20 cellular contexts compared by ENCODE assay signal in the genomic region with DNA sequence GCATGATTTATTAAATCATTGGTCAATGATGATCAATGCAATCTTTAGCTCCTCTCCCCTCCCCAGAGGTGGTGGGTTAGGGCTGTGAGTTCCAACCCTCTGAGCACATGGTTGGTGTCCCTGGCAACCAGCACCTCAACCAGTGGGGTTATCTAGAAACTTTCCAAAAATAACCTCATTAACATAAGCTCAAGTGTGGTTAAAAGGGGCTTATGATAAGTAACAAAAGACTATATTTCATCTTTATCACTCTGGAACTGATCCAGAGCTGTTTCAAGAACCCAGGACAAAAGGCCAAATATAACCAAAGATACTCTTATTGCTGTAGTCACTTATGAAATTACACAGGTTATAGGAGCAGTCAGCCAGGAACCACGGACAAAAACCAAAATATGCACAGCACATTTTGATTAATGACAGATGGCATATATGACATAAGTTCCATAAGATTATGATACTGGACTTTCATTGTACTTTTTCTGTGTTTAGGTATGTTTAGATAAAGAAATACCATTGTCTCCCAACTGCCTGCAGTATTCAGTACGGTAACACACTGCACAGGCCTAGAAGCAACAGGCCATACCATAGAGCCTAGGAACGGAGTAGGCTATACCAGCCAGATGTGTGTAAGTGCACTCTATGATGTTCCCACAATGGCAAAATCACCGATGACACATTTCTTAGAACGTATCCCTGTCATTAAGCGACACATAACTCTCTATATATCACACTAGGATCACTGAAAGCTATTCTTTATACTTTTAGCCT. TPM values are rescaled to one million over a fixed set of nuclear protein-coding genes. Genes with fewer than 3 reads are reported as not detected.
DNase-seq lines count a peak whose midpoint lies in the region; ATAC-seq and TF ChIP-seq lines count a peak whose summit lies in the region.
"Had no signal": no experiment of that assay in that cellular context is flagged by ENCODE, and none has a peak within 500 bp of the region (broad histone marks: within the 10 kb centered on the region; RNA-seq: fewer than 3 reads in every experiment).

No MANE protein-coding gene starts in this region.

- no peak overlapping the region for H3K4me3 ChIP-seq in mesendoderm (ENCODE audit: low read length)
- no peak overlapping the region for H3K4me3 ChIP-seq in coronary artery
- H3K4me3 ChIP-seq: BLaER1, pancreas, smooth muscle cell had no signal

- H3K36me3 ChIP-seq in mesendoderm (ENCODE audit: control insufficient read depth, insufficient read depth, low read length), result peaks cover 1% of the 10 kb centered on the region

- H4K8ac ChIP-seq in mesendoderm (ENCODE audit: low read depth, low read length), result no peak overlapping the region

- no peak overlapping the region for H2BK5ac ChIP-seq in mesendoderm (ENCODE audit: low read length)

- no peak for ATAC-seq in GM21360 (IDR thresholded peaks at IDR 0.05; ENCODE audit: unreplicated experiment)
- ATAC-seq: pancreas had no signal

- H3K9ac ChIP-seq in mesendoderm (ENCODE audit: low read length), result no peak overlapping the region
- H3K9ac ChIP-seq: BLaER1, KMS-11 had no signal

- no peaks in the 10 kb centered on the region for H3K4me1 ChIP-seq in mesendoderm (ENCODE audit: control insufficient read depth, low read depth, low read length)

- H3K79me2 ChIP-seq in mesendoderm (ENCODE audit: control insufficient read depth, insufficient read depth, low read length), result no peaks in the 10 kb centered on the region

- no peak overlapping the region for H2BK120ac ChIP-seq in mesendoderm (ENCODE audit: low read depth, low read length)

- H3K27ac ChIP-seq in C4-2B, result peak overlapping the region; percentile 17; the same call in 1 of the 2 replicates
- H3K27ac ChIP-seq in mesendoderm (ENCODE audit: low read depth, low read length), result no peak overlapping the region
- H3K27ac ChIP-seq in coronary artery, result no peak overlapping the region
- H3K27ac ChIP-seq: BLaER1, KMS-11 had no signal

- H4K5ac ChIP-seq in mesendoderm (ENCODE audit: low read length), result no peak overlapping the region

- no peaks in the 10 kb centered on the region for H3K79me1 ChIP-seq in mesendoderm (ENCODE audit: low read length)

- no peak overlapping the region for H3K23ac ChIP-seq in mesendoderm (ENCODE audit: low read length)

- H2AK5ac ChIP-seq in mesendoderm (ENCODE audit: low read length), result no peak overlapping the region

- DNase-seq in DMS153 (lab: John Stamatoyannopoulos, UW) (peak; percentile 5), DMS153 treated with DMSO at 0.1 percent for 48 hours (lab: John Stamatoyannopoulos, UW; ENCODE audit: unreplicated experiment) (no peak), astrocyte of the hippocampus (ENCODE audit: low read depth, low spot score) (peak; percentile 43), mesendoderm (peak; percentile 16), NCI-H510A treated with DMSO at 0.1 percent for 48 hours (lab: John Stamatoyannopoulos, UW) (no peak), coronary artery (ENCODE audit: low spot score) (no peak)
- DNase-seq: 8988T; effector memory CD4-positive, alpha-beta T cell; H7; kidney glomerular epithelial cell; NCI-H2171 treated with DMSO at 0.1 percent for 48 hours; pancreas; RPMI8226; stimulated activated CD4-positive, alpha-beta T cell treated with anti-CD3 and anti-CD28 coated beads, Interleukin-4, amount 100 ng/mL, for 4 hours; stimulated activated CD8-positive, alpha-beta memory T cell treated with anti-CD3 and anti-CD28 coated beads, Interleukin-4, amount 100 ng/mL, for 48 hours had no signal

- H3K18ac ChIP-seq in mesendoderm (ENCODE audit: low read length), result no peak overlapping the region

- H3K4ac ChIP-seq in mesendoderm (ENCODE audit: low read depth, low read length), result no peak overlapping the region

- no peaks in the 10 kb centered on the region for H3K27me3 ChIP-seq in mesendoderm (ENCODE audit: insufficient read depth, low read length, poor library complexity)
- H3K27me3 ChIP-seq: BLaER1, pancreas had no signal

- H3K56ac ChIP-seq in mesendoderm (ENCODE audit: low read length), result no peak overlapping the region

- no peak overlapping the region for H3K4me2 ChIP-seq in mesendoderm (ENCODE audit: low read length)
- H3K4me2 ChIP-seq: BLaER1, KMS-11, smooth muscle cell had no signal

- TF ChIP-seq CTCF in C4-2B (conservative IDR thresholded peaks at IDR 0.05) (no peak), coronary artery (IDR thresholded peaks at IDR 0.05) (no peak)

- H2BK15ac ChIP-seq in mesendoderm (replicated peaks; ENCODE audit: low read depth), result no peak overlapping the region

- no CpG with 5 or more reads among the region's 6 CpGs for WGBS in mesendoderm (ENCODE audit: extremely low coverage, insufficient coverage, low lambda C conversion rate)

RNA-seq across cellular contexts. Expression of a gene that starts 32.0 kb away (rescaled TPM):
- polyA plus RNA-seq in mesendoderm (2013, experiment 1 of 2), result 14.0 TPM
- polyA plus RNA-seq in mesendoderm (2013, experiment 2 of 2), result 13.7 TPM

Comparison
In these comparisons a context has a peak if more than half of its experiments do, and no peak if none do; other contexts are left out.
1. DNase-seq: peak in DMS153 (single experiment), astrocyte of the hippocampus (single experiment) and mesendoderm (single experiment); none in DMS153 treated with DMSO at 0.1 percent for 48 hours (single experiment), NCI-H510A treated with DMSO at 0.1 percent for 48 hours (single experiment) and coronary artery (single experiment).